In genomic region chr10:10596256-10596655, GRCh38 we compare ENCODE assay signal across 7 cellular contexts.
"Had no signal": no experiment of that assay in that cellular context is flagged by ENCODE, and none has a peak within 500 bp of the region (broad histone marks: within the 10 kb centered on the region; RNA-seq: fewer than 3 reads in every experiment).

No MANE protein-coding gene starts in this region.

- H3K4me2 ChIP-seq: KMS-11 had no signal

- ATAC-seq: HepG2, K562 had no signal

- H3K4me3 ChIP-seq: K562 had no signal

- H3K27ac ChIP-seq: HL-60, KMS-11 had no signal

- DNase-seq: IMR-90, KBM-7, KG1 had no signal

- H3K9ac ChIP-seq: KMS-11 had no signal
